In the genomic region with DNA sequence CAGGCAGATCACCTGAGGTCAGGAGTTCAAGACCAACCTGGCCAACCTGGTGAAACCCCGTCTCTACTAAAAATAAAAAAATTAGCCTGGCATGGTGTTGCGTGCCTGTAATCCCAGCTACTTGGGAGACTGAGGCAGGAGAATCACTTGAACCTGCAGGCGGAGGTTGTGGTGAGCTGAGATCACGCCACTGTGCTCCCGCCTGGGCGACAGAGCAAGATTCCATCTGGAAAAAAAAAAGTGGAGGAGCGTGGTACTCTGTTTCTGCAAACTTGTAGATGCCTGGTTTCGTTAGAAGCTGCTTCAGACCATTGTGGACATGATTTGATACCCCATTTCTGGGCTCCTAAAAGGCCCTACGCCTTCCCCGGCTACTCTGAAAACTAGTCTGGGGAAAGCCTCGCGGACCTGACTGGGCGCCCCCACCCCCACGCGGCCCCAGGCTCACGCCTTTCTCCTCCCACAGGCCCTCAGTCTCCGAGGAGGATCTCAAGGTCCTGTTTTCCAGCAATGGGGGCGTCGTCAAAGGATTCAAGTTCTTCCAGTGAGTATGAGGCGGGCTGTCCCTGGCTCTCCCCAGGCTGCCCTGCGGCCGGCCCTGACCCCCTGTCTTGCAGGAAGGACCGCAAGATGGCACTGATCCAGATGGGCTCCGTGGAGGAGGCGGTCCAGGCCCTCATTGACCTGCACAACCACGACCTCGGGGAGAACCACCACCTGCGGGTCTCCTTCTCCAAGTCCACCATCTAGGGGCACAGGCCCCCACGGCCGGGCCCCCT, we compare ENCODE assay signal across 1 cellular context.
TF ChIP-seq lines count a peak whose summit lies in the region.

No MANE protein-coding gene starts in this region.

TF ChIP-seq in HepG2, 621 proteins besides CTCF, POLR2A, EP300 and RAD21:
- TF ChIP-seq RBM22 (optimal IDR thresholded peaks at IDR 0.05; ENCODE audit: low read length) (peak; percentile 83), ZNF34 (CRISPR knock-in tag; IDR thresholded peaks at IDR 0.05; ENCODE audit: borderline replicate concordance) (no peak), POLR2AphosphoS2 (IDR thresholded peaks at IDR 0.05; ENCODE audit: low read depth, low read length) (0 out of 2 replicates have a peak, but pooled peaks have one; percentile 37), YEATS2 (CRISPR knock-in tag; IDR thresholded peaks at IDR 0.05; ENCODE audit: borderline replicate concordance) (no peak), AGO2 (optimal IDR thresholded peaks at IDR 0.05; ENCODE audit: low read depth, low read length) (peak; percentile 75), POLR2G (IDR thresholded peaks at IDR 0.05; ENCODE audit: low read depth, low read length) (peak; percentile 56; the same call in 1 of the 2 replicates), SYNCRIP (IDR thresholded peaks at IDR 0.05; ENCODE audit: insufficient read depth, low read depth, low read length) (no peak), SP140L (CRISPR knock-in tag; IDR thresholded peaks at IDR 0.05; ENCODE audit: borderline replicate concordance) (no peak)
- TF ChIP-seq, protein P1, sequence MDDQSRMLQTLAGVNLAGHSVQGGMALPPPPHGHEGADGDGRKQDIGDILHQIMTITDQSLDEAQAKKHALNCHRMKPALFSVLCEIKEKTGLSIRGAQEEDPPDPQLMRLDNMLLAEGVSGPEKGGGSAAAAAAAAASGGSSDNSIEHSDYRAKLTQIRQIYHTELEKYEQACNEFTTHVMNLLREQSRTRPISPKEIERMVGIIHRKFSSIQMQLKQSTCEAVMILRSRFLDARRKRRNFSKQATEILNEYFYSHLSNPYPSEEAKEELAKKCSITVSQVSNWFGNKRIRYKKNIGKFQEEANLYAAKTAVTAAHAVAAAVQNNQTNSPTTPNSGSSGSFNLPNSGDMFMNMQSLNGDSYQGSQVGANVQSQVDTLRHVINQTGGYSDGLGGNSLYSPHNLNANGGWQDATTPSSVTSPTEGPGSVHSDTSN (CRISPR knock-in tag; IDR thresholded peaks at IDR 0.05; ENCODE audit: borderline replicate concordance) = no peak
- TF ChIP-seq, protein P2, sequence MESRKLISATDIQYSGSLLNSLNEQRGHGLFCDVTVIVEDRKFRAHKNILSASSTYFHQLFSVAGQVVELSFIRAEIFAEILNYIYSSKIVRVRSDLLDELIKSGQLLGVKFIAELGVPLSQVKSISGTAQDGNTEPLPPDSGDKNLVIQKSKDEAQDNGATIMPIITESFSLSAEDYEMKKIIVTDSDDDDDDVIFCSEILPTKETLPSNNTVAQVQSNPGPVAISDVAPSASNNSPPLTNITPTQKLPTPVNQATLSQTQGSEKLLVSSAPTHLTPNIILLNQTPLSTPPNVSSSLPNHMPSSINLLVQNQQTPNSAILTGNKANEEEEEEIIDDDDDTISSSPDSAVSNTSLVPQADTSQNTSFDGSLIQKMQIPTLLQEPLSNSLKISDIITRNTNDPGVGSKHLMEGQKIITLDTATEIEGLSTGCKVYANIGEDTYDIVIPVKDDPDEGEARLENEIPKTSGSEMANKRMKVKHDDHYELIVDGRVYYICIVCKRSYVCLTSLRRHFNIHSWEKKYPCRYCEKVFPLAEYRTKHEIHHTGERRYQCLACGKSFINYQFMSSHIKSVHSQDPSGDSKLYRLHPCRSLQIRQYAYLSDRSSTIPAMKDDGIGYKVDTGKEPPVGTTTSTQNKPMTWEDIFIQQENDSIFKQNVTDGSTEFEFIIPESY (CRISPR knock-in tag; IDR thresholded peaks at IDR 0.05) = peak; percentile 62; the same call in 1 of the 2 replicates
